In genomic region chr5:119353686-119354366, GRCh38 we compare ENCODE assay signal across 8 cellular contexts. TPM values are rescaled to one million over a fixed set of nuclear protein-coding genes. Genes with fewer than 3 reads are reported as not detected.
DNase-seq lines count a peak whose midpoint lies in the region; ATAC-seq and TF ChIP-seq lines count a peak whose summit lies in the region.

No MANE protein-coding gene starts in this region.

- H3K4me1 Mint-ChIP-seq in activated CD4-positive, alpha-beta T cell treated with anti-CD3 and anti-CD28 coated beads, Interleukin-2, amount 10 ng/mL, durations not matched to agents 24 days and 14 days, result peaks cover 60% of the 10 kb centered on the region
- peaks cover 55% of the 10 kb centered on the region for H3K4me1 Mint-ChIP-seq in stimulated activated effector memory CD8-positive, alpha-beta T cell treated with anti-CD3 and anti-CD28 coated beads, Interleukin-12 subunit alpha, Interleukin-12 subunit beta, amount 100 ng/mL, for 72 hours

- H3K4me3 Mint-ChIP-seq in activated CD4-positive, alpha-beta T cell treated with anti-CD3 and anti-CD28 coated beads, Interleukin-2, amount 10 ng/mL, durations not matched to agents 24 days and 14 days, result peak overlapping the region; percentile 77
- peak overlapping the region; percentile 81 for H3K4me3 Mint-ChIP-seq in stimulated activated effector memory CD8-positive, alpha-beta T cell treated with anti-CD3 and anti-CD28 coated beads, Interleukin-12 subunit alpha, Interleukin-12 subunit beta, amount 100 ng/mL, for 72 hours

- peak overlapping the region; percentile 93 for H3K27ac Mint-ChIP-seq in activated CD4-positive, alpha-beta T cell treated with anti-CD3 and anti-CD28 coated beads, Interleukin-2, amount 10 ng/mL, durations not matched to agents 24 days and 14 days
- peak overlapping the region; percentile 91 for H3K27ac Mint-ChIP-seq in stimulated activated effector memory CD8-positive, alpha-beta T cell treated with anti-CD3 and anti-CD28 coated beads, Interleukin-12 subunit alpha, Interleukin-12 subunit beta, amount 100 ng/mL, for 72 hours

- no peaks in the 10 kb centered on the region for H3K27me3 Mint-ChIP-seq in activated CD4-positive, alpha-beta T cell treated with anti-CD3 and anti-CD28 coated beads, Interleukin-2, amount 10 ng/mL, durations not matched to agents 24 days and 14 days

- DNase-seq in activated CD4-positive, alpha-beta T cell treated with anti-CD3 and anti-CD28 coated beads, Interleukin-2, amount 10 ng/mL, durations not matched to agents 24 days and 14 days, result peak; percentile 74
- no peak for DNase-seq in activated CD4-positive, alpha-beta T cell treated with anti-CD3 and anti-CD28 coated beads, Interleukin-2, amount 50 U/mL, for 4 hours
- DNase-seq in RPMI8226 (peak; percentile 62), esophagus squamous epithelium (lab: John Stamatoyannopoulos, UW) (no peak), left cardiac atrium (no peak), SHP77 (lab: John Stamatoyannopoulos, UW) (no peak)
- no peak for DNase-seq in stimulated activated effector memory CD8-positive, alpha-beta T cell treated with anti-CD3 and anti-CD28 coated beads, Interleukin-12 subunit alpha, Interleukin-12 subunit beta, amount 100 ng/mL, for 72 hours (ENCODE audit: low spot score in 2 of 2)

- no peak for TF ChIP-seq CTCF in esophagus squamous epithelium (IDR thresholded peaks at IDR 0.05)

- H3K27me3 ChIP-seq in esophagus squamous epithelium, result no peaks in the 10 kb centered on the region

- TF ChIP-seq POLR2A in esophagus squamous epithelium (IDR thresholded peaks at IDR 0.05), result no peak

- no peaks in the 10 kb centered on the region for H3K9me3 Mint-ChIP-seq in activated CD4-positive, alpha-beta T cell treated with anti-CD3 and anti-CD28 coated beads, Interleukin-2, amount 10 ng/mL, durations not matched to agents 24 days and 14 days
- H3K9me3 Mint-ChIP-seq in stimulated activated effector memory CD8-positive, alpha-beta T cell treated with anti-CD3 and anti-CD28 coated beads, Interleukin-12 subunit alpha, Interleukin-12 subunit beta, amount 100 ng/mL, for 72 hours, result no peaks in the 10 kb centered on the region

- WGBS in esophagus squamous epithelium, 2 donors, result 70 to 71% methylated on average over 5 of the region's 5 CpGs

- peak overlapping the region in 2 of 4 donors; percentile 11 to 23 for H3K27ac ChIP-seq in esophagus squamous epithelium

- peaks cover 53% of the 10 kb centered on the region for H3K36me3 Mint-ChIP-seq in activated CD4-positive, alpha-beta T cell treated with anti-CD3 and anti-CD28 coated beads, Interleukin-2, amount 10 ng/mL, durations not matched to agents 24 days and 14 days (ENCODE audit: low read depth)
- peaks cover 50% of the 10 kb centered on the region for H3K36me3 Mint-ChIP-seq in stimulated activated effector memory CD8-positive, alpha-beta T cell treated with anti-CD3 and anti-CD28 coated beads, Interleukin-12 subunit alpha, Interleukin-12 subunit beta, amount 100 ng/mL, for 72 hours

- ATAC-seq in HG02759 (IDR thresholded peaks at IDR 0.05; ENCODE audit: unreplicated experiment), result peak; percentile 53
- ATAC-seq in stimulated activated effector memory CD8-positive, alpha-beta T cell treated with anti-CD3 and anti-CD28 coated beads, Interleukin-12 subunit alpha, Interleukin-12 subunit beta, amount 100 ng/mL, for 72 hours, result peak; percentile 89
- ATAC-seq in left cardiac atrium, result no peak

- H3K36me3 ChIP-seq in esophagus squamous epithelium, result no peaks in the 10 kb centered on the region

- H3K4me3 ChIP-seq in esophagus squamous epithelium, result no peak overlapping the region

- H3K9me3 ChIP-seq in esophagus squamous epithelium, result no peaks in the 10 kb centered on the region

- intact Hi-C loops in activated CD4-positive, alpha-beta T cell treated with anti-CD3 and anti-CD28 coated beads, Interleukin-2, amount 10 ng/mL, durations not matched to agents 24 days and 14 days (cut with micrococcal nuclease), result loop anchor here (1.0 to 2.0 kb wide), 3 partner anchors 10 to 80 kb away; no protein-coding TSS in a partner anchor
- intact Hi-C loops in esophagus squamous epithelium (cut with DNase I), result no loop called here
- intact Hi-C loops in left cardiac atrium (cut with DNase I), result no loop called here

- peaks cover 6 to 57% (median 29%) of the 10 kb centered on the region in 3 donors for H3K4me1 ChIP-seq in esophagus squamous epithelium

RNA-seq across cellular contexts. Expression of gene TNFAIP8, which starts 2.0 kb away (rescaled TPM):
- 188 and 193 TPM in 2 replicates for total RNA-seq in activated CD4-positive, alpha-beta T cell treated with anti-CD3 and anti-CD28 coated beads, Interleukin-2, amount 10 ng/mL, durations not matched to agents 24 days and 14 days
- total RNA-seq in esophagus squamous epithelium (10 to 100 TPM; 19.5 to 44.6 (median 34.9) TPM), left cardiac atrium (1 to 10 TPM; 4.7 to 8.6 TPM)

Comparison
In these comparisons a context has a peak if more than half of its experiments do, and no peak if none do; other contexts are left out.
1. DNase-seq: peak in activated CD4-positive, alpha-beta T cell treated with anti-CD3 and anti-CD28 coated beads, Interleukin-2, amount 10 ng/mL, durations not matched to agents 24 days and 14 days (single experiment) and RPMI8226 (single experiment); none in activated CD4-positive, alpha-beta T cell treated with anti-CD3 and anti-CD28 coated beads, Interleukin-2, amount 50 U/mL, for 4 hours (0 of 2), stimulated activated effector memory CD8-positive, alpha-beta T cell treated with anti-CD3 and anti-CD28 coated beads, Interleukin-12 subunit alpha, Interleukin-12 subunit beta, amount 100 ng/mL, for 72 hours (0 of 2), esophagus squamous epithelium (single experiment), left cardiac atrium (single experiment) and SHP77 (0 of 2).
2. ATAC-seq: peak in HG02759 (single experiment) and stimulated activated effector memory CD8-positive, alpha-beta T cell treated with anti-CD3 and anti-CD28 coated beads, Interleukin-12 subunit alpha, Interleukin-12 subunit beta, amount 100 ng/mL, for 72 hours (single experiment); none in left cardiac atrium (0 of 2).